In the genomic region with DNA sequence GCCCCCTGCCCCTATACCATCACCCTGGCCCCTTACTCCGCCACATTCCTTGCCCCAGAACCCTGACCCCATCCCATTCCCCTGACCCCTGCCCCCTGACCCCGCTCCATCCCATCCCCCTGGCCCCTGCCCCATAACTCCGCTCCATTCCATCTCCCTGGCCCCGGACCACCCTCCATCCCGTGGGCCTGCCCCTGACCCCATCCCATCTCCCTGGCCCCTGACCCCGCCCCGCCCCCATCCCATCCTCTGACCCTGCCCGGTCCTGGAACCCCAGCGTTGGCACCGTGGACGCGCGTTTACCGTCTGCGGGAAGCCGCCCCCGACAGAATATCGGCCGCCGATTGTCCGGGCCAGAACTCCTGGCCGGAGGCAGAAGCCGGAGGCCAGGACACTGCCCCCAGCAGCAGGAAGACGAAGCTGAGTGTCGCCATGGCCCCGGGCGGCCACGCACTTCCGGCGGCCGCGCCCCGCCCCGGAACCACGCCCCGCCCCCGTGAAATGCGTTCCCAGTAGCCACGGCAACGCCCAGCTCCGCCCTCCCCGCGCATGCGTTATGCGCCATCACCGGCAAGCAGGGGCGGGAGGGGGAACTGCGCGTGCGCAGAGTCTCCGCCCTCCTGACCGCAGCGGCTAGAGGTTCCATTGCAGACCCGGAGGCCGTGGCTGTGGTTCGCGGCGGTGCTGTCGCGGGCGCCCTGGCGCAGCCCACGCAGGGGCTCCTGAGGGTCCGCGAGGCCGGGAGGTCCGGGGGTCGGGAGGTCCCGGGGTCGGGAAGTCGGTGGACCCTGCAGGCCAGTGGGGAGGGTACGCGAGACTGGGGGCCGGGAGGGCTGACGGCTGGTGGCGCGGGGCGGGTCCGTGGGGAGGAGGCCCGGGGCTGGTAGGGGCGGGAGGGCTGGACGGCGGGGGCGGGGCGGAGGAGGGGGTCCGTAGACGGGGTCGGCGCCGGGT, we compare ENCODE assay signal across 1 cellular context.
TF ChIP-seq lines count a peak whose summit lies in the region.

A gene with protein sequence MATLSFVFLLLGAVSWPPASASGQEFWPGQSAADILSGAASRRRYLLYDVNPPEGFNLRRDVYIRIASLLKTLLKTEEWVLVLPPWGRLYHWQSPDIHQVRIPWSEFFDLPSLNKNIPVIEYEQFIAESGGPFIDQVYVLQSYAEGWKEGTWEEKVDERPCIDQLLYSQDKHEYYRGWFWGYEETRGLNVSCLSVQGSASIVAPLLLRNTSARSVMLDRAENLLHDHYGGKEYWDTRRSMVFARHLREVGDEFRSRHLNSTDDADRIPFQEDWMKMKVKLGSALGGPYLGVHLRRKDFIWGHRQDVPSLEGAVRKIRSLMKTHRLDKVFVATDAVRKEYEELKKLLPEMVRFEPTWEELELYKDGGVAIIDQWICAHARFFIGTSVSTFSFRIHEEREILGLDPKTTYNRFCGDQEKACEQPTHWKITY (minus strand): TSS at position 458 of the 954 bp plus-strand sequence. CDS start 24 bp downstream, at position 434.

TF ChIP-seq in WTC11, 78 proteins besides CTCF, POLR2A, EP300 and RAD21 (continued from another document):
- TF ChIP-seq, protein P1, sequence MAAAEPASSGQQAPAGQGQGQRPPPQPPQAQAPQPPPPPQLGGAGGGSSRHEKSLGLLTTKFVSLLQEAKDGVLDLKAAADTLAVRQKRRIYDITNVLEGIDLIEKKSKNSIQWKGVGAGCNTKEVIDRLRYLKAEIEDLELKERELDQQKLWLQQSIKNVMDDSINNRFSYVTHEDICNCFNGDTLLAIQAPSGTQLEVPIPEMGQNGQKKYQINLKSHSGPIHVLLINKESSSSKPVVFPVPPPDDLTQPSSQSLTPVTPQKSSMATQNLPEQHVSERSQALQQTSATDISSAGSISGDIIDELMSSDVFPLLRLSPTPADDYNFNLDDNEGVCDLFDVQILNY (CRISPR knock-in tag; IDR thresholded peaks at IDR 0.05) = 0 out of 2 replicates have a peak, but pooled peaks have one; percentile 11
